In the genomic region with DNA sequence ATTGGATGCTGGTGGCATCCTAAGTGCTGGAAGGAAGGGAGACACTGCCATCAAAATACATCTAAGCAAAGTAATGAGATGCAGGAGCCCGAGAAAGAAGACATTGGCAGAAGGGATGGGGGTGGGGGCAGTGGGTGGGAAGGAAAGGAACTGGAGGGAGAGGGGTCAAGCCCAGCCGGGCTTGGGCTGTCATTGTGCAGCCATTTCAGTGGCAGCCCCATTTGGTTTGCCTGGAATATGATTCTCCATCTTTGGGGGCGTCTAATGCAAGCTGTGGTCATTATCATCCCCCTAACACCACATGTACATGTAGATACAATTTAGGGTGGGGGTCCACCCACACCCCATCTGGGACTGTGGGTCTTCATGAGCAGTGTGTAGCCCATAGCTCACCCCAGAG, we compare ENCODE assay signal across 1 cellular context.
TF ChIP-seq lines count a peak whose summit lies in the region.

No MANE protein-coding gene starts in this region.

TF ChIP-seq in WTC11, 78 proteins besides CTCF, POLR2A, EP300 and RAD21 (continued from another document):
- TF ChIP-seq RELA (CRISPR knock-in tag; IDR thresholded peaks at IDR 0.05; ENCODE audit: borderline replicate concordance) (no peak), FOXK1 (CRISPR knock-in tag; IDR thresholded peaks at IDR 0.05) (no peak), GABPB1 (CRISPR knock-in tag; IDR thresholded peaks at IDR 0.05) (no peak), TCF7 (CRISPR knock-in tag; IDR thresholded peaks at IDR 0.05; ENCODE audit: low read depth) (no peak)
- TF ChIP-seq, protein P1, sequence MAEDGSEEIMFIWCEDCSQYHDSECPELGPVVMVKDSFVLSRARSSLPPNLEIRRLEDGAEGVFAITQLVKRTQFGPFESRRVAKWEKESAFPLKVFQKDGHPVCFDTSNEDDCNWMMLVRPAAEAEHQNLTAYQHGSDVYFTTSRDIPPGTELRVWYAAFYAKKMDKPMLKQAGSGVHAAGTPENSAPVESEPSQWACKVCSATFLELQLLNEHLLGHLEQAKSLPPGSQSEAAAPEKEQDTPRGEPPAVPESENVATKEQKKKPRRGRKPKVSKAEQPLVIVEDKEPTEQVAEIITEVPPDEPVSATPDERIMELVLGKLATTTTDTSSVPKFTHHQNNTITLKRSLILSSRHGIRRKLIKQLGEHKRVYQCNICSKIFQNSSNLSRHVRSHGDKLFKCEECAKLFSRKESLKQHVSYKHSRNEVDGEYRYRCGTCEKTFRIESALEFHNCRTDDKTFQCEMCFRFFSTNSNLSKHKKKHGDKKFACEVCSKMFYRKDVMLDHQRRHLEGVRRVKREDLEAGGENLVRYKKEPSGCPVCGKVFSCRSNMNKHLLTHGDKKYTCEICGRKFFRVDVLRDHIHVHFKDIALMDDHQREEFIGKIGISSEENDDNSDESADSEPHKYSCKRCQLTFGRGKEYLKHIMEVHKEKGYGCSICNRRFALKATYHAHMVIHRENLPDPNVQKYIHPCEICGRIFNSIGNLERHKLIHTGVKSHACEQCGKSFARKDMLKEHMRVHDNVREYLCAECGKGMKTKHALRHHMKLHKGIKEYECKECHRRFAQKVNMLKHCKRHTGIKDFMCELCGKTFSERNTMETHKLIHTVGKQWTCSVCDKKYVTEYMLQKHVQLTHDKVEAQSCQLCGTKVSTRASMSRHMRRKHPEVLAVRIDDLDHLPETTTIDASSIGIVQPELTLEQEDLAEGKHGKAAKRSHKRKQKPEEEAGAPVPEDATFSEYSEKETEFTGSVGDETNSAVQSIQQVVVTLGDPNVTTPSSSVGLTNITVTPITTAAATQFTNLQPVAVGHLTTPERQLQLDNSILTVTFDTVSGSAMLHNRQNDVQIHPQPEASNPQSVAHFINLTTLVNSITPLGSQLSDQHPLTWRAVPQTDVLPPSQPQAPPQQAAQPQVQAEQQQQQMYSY (CRISPR knock-in tag; IDR thresholded peaks at IDR 0.05): no peak
